In the genomic region with DNA sequence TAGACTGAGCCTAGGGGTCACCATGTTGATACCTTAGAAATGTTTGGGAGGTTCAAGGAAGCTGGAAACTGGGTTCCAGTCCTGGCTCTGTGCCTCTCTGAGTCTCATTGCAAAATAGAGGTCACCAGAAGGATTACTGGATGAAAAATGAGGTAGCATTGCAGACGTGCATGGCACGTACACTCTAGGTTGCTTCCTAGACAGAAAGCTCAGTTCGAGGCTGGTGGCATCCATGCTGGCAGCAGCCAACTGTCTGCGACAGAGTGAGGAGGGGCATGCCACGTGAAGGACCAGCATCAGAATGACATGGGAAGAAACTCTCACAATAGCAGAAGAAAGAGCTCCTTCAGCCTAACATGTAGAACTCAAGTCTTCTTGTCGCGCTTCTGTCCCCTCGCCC, we compare ENCODE assay signal across 26 cellular contexts. TPM values are rescaled to one million over a fixed set of nuclear protein-coding genes. Genes with fewer than 3 reads are reported as not detected.
"Had no signal": no experiment of that assay in that cellular context is flagged by ENCODE, and none has a peak within 500 bp of the region (broad histone marks: within the 10 kb centered on the region; RNA-seq: fewer than 3 reads in every experiment).

No MANE protein-coding gene starts in this region.

- H3K27ac ChIP-seq: ascending aorta, brain microvascular endothelial cell, colonic mucosa, epithelial cell of prostate, esophagus squamous epithelium, gastroesophageal sphincter had no signal

- H3K36me3 ChIP-seq: ascending aorta, brain microvascular endothelial cell, colonic mucosa, esophagus squamous epithelium, gastroesophageal sphincter had no signal

- H3K4me3 Mint-ChIP-seq: activated CD4-positive, alpha-beta memory T cell treated with anti-CD3 and anti-CD28 coated beads, Interleukin-2, amount 10 ng/mL, durations not matched to agents 7 days and 5 days; activated CD4-positive, alpha-beta T cell treated with anti-CD3 and anti-CD28 coated beads, Interleukin-2, amount 10 ng/mL, durations not matched to agents 7 days and 5 days; activated naive CD4-positive, alpha-beta T cell treated with anti-CD3 and anti-CD28 coated beads, Interleukin-2, amount 10 ng/mL, durations not matched to agents 7 days and 5 days; activated naive CD8-positive, alpha-beta T cell treated with anti-CD3 and anti-CD28 coated beads, Interleukin-2, amount 10 ng/mL, durations not matched to agents 7 days and 5 days; activated T-cell treated with anti-CD3 and anti-CD28 coated beads, Interleukin-2, amount 50 U/mL, for 4 hours; activated T-helper 17 cell treated with anti-CD3 and anti-CD28 coated beads, Interleukin-2, amount 50 U/mL, for 72 hours; WTC11 had no signal

- H3K4me3 ChIP-seq: ascending aorta, colonic mucosa, esophagus squamous epithelium, gastroesophageal sphincter had no signal

- H3K9me3 Mint-ChIP-seq: activated CD4-positive, alpha-beta T cell treated with anti-CD3 and anti-CD28 coated beads, Interleukin-2, amount 10 ng/mL, durations not matched to agents 7 days and 5 days; activated T-cell treated with anti-CD3 and anti-CD28 coated beads, Interleukin-2, amount 50 U/mL, for 4 hours; activated T-helper 17 cell treated with anti-CD3 and anti-CD28 coated beads, Interleukin-2, amount 50 U/mL, for 72 hours had no signal

- H3K27ac Mint-ChIP-seq: activated CD4-positive, alpha-beta memory T cell treated with anti-CD3 and anti-CD28 coated beads, Interleukin-2, amount 10 ng/mL, durations not matched to agents 7 days and 5 days; activated CD4-positive, alpha-beta T cell treated with anti-CD3 and anti-CD28 coated beads, Interleukin-2, amount 10 ng/mL, durations not matched to agents 7 days and 5 days; activated naive CD4-positive, alpha-beta T cell treated with anti-CD3 and anti-CD28 coated beads, Interleukin-2, amount 10 ng/mL, durations not matched to agents 7 days and 5 days; activated naive CD4-positive, alpha-beta T cell treated with anti-CD3 and anti-CD28 coated beads, Interleukin-2, amount 50 U/mL, for 72 hours; activated naive CD8-positive, alpha-beta T cell treated with anti-CD3 and anti-CD28 coated beads, Interleukin-2, amount 10 ng/mL, durations not matched to agents 7 days and 5 days; activated T-helper 17 cell treated with anti-CD3 and anti-CD28 coated beads, Interleukin-2, amount 50 U/mL, for 72 hours; WTC11 had no signal

- H3K9me3 ChIP-seq: colonic mucosa had no signal

- H3K27me3 ChIP-seq: ascending aorta, colonic mucosa had no signal

- H3K27me3 Mint-ChIP-seq: activated T-helper 17 cell treated with anti-CD3 and anti-CD28 coated beads, Interleukin-2, amount 50 U/mL, for 72 hours had no signal

- H3K4me1 Mint-ChIP-seq: activated T-helper 17 cell treated with anti-CD3 and anti-CD28 coated beads, Interleukin-2, amount 50 U/mL, for 72 hours had no signal

- H3K36me3 Mint-ChIP-seq: activated naive CD4-positive, alpha-beta T cell treated with anti-CD3 and anti-CD28 coated beads, Interleukin-2, amount 10 ng/mL, durations not matched to agents 7 days and 5 days; activated naive CD4-positive, alpha-beta T cell treated with anti-CD3 and anti-CD28 coated beads, Interleukin-2, amount 50 U/mL, for 72 hours; activated naive CD8-positive, alpha-beta T cell treated with anti-CD3 and anti-CD28 coated beads, Interleukin-2, amount 10 ng/mL, durations not matched to agents 7 days and 5 days had no signal

- ATAC-seq: activated naive CD4-positive, alpha-beta T cell treated with anti-CD3 and anti-CD28 coated beads, Interleukin-2, amount 50 U/mL, for 72 hours; activated T-cell treated with anti-CD3 and anti-CD28 coated beads, Interleukin-2, amount 50 U/mL, for 4 hours; activated T-helper 17 cell treated with anti-CD3 and anti-CD28 coated beads, Interleukin-2, amount 50 U/mL, for 72 hours; gastroesophageal sphincter; WTC11 had no signal

- DNase-seq: activated CD4-positive, alpha-beta memory T cell treated with anti-CD3 and anti-CD28 coated beads, Interleukin-2, amount 10 ng/mL, durations not matched to agents 7 days and 5 days; activated CD4-positive, alpha-beta T cell treated with anti-CD3 and anti-CD28 coated beads for 1 hour; activated CD4-positive, alpha-beta T cell treated with anti-CD3 and anti-CD28 coated beads for 4 hours; activated CD4-positive, alpha-beta T cell treated with anti-CD3 and anti-CD28 coated beads, Interleukin-2, amount 10 ng/mL, durations not matched to agents 7 days and 5 days; activated CD4-positive, alpha-beta T cell treated with anti-CD3 and anti-CD28 coated beads, Interleukin-2, amount 50 U/mL, for 4 hours; activated CD8-positive, alpha-beta memory T cell treated with anti-CD3 and anti-CD28 coated beads for 24 hours; activated gamma-delta T cell; activated naive CD4-positive, alpha-beta T cell; activated naive CD4-positive, alpha-beta T cell treated with anti-CD3 and anti-CD28 coated beads, Interleukin-2, amount 10 ng/mL, durations not matched to agents 7 days and 5 days; activated naive CD8-positive, alpha-beta T cell treated with anti-CD3 and anti-CD28 coated beads, Interleukin-2, amount 10 ng/mL, durations not matched to agents 7 days and 5 days; activated T-cell treated with anti-CD3 and anti-CD28 coated beads, Interleukin-2, amount 50 U/mL, for 4 hours; brain microvascular endothelial cell; central memory CD4-positive, alpha-beta T cell; cerebellar nuclear complex; colonic mucosa; effector CD8-positive, alpha-beta T cell; esophagus squamous epithelium; foreskin melanocyte; T-helper 2 cell had no signal

RNA-seq across cellular contexts. Expression of gene CYP46A1, which starts 4.6 kb away (rescaled TPM):
- total RNA-seq: ascending aorta; T-helper 1 cell treated with Interleukin-12 subunit alpha and Interleukin-12 subunit beta and Interleukin-4 antibody, amounts not matched to agents 30 ng/mL and 1 ng/mL, for 36 hours had no signal

RNA-seq across cellular contexts. Expression of gene HHIPL1, which starts 34.6 kb away (rescaled TPM):
- total RNA-seq: activated T-cell treated with anti-CD3 and anti-CD28 coated beads, Interleukin-2, amount 50 U/mL, for 4 hours had no signal
